8 cellular contexts compared by ENCODE assay signal in genomic region chr19:41397086-41398041, GRCh38. TPM values are rescaled to one million over a fixed set of nuclear protein-coding genes. Genes with fewer than 3 reads are reported as not detected.
DNase-seq lines count a peak whose midpoint lies in the region; ATAC-seq, FAIRE-seq and TF ChIP-seq lines count a peak whose summit lies in the region.

Gene BCKDHA, plus strand, starts transcription at chr19:41397818. Its CDS starts 10 bp downstream, at chr19:41397828.
Gene EXOSC5, minus strand, starts transcription at chr19:41397359. Its CDS starts 31 bp downstream, at chr19:41397328.

- peak; percentile 88 for ATAC-seq in HG02852 (IDR thresholded peaks at IDR 0.05; ENCODE audit: unreplicated experiment)

- H2AFZ ChIP-seq in trophoblast cell (ENCODE audit: insufficient read depth, low read length, poor library complexity) = peak within 1 kb of the TSS; percentile 95

- peak within 1 kb of the TSS; percentile 89 for H3K14ac ChIP-seq in trophoblast cell (ENCODE audit: low read length)

- H3K4ac ChIP-seq in trophoblast cell (ENCODE audit: low read depth, low read length) = peak within 1 kb of the TSS; percentile 93

- H2BK12ac ChIP-seq in trophoblast cell (ENCODE audit: low read length) = no peak within 1 kb of the TSS

- in situ Hi-C loops in transverse colon (cut with MboI; ENCODE audit: low pct_ligation_motif_present in 1 of 4, low pct_unique_long_range_greater_than_20kb in 1 of 4, low sequenced_read_pairs in 3 of 4) = no loop called here

- peak within 1 kb of the TSS; percentile 43 for H2AK5ac ChIP-seq in trophoblast cell (ENCODE audit: low read length)

- H3K4me3 ChIP-seq in adrenal gland = peak within 1 kb of the TSS; percentile 34 to 95 (median 73)
- H3K4me3 ChIP-seq in trophoblast cell (ENCODE audit: low read depth, low read length) = peak within 1 kb of the TSS; percentile 95
- H3K4me3 ChIP-seq in transverse colon = peak within 1 kb of the TSS; percentile 82 to 100 (median 94)

- no peak for TF ChIP-seq EP300 in transverse colon (IDR thresholded peaks at IDR 0.05; ENCODE audit: low read depth)

- WGBS in adrenal gland, 4 donors = 0 to 1% (median 1%) methylated on average over 21 to 50 of the region's 50 CpGs
- no CpG with 5 or more reads among the region's 50 CpGs for WGBS in trophoblast cell (ENCODE audit: extremely low coverage, insufficient coverage, insufficient read length)
- 0% methylated on average over 5 to 46 of the region's 50 CpGs for WGBS in transverse colon (ENCODE audit: low coverage in 1 of 2), 2 donors

- H3K9ac ChIP-seq in trophoblast cell (ENCODE audit: low read length) = peak within 1 kb of the TSS; percentile 99

- no peak within 1 kb of the TSS for H3K23ac ChIP-seq in trophoblast cell (ENCODE audit: low read length)

- intact Hi-C loops in adrenal gland (cut with DNase I) (no loop called here), cardiac septum (cut with DNase I) (loop anchor here (2.0 to 5.0 kb wide), 2 partner anchors 35 to 41 kb away; partner anchors contain the start of genes B9D2 and DMAC2), transverse colon (cut with DNase I; ENCODE audit: low total_unique reads) (no loop called here)

- H3K4me1 ChIP-seq in adrenal gland (replicated peaks in 1 of 2) (peaks cover 20 to 30% of the 10 kb centered on the region in 2 donors), trophoblast cell (ENCODE audit: control insufficient read depth in 1 of 2, insufficient read depth in 2 of 2, low read length in 2 of 2) (peaks cover 3% of the 10 kb centered on the region in 2 experiments), transverse colon (peaks cover 5 to 34% (median 21%) of the 10 kb centered on the region in 4 donors)

- H3K79me1 ChIP-seq in trophoblast cell (ENCODE audit: low read length) = peaks cover 4% of the 10 kb centered on the region

- peak within 1 kb of the TSS; percentile 95 for H4K8ac ChIP-seq in trophoblast cell (ENCODE audit: low read depth, low read length)

- H3K18ac ChIP-seq in trophoblast cell (ENCODE audit: low read length) = peak within 1 kb of the TSS; percentile 93

- TF ChIP-seq CTCF in adrenal gland (IDR thresholded peaks at IDR 0.05) (peak in 1 of 6 experiments; percentile 18), transverse colon (IDR thresholded peaks at IDR 0.05) (peak in 1 of 5 experiments; percentile 24)

- peak; percentile 100 for FAIRE-seq in GM12892 (lab: Jason Lieb, UNC)

- H3K36me3 ChIP-seq in adrenal gland (replicated peaks in 1 of 2) (no peaks in the 10 kb centered on the region), trophoblast cell (ENCODE audit: control insufficient read depth in 1 of 2, insufficient read depth in 2 of 2, low read length in 2 of 2) (no peaks in the 10 kb centered on the region), transverse colon (no peaks in the 10 kb centered on the region)

- peaks cover 5% of the 10 kb centered on the region for H3K79me2 ChIP-seq in trophoblast cell (ENCODE audit: control insufficient read depth, insufficient read depth, low read length, poor library complexity)

- peak within 1 kb of the TSS; percentile 74 for H4K12ac ChIP-seq in trophoblast cell (ENCODE audit: low read depth, low read length)

- H3K27me3 ChIP-seq in adrenal gland (no peaks in the 10 kb centered on the region), trophoblast cell (ENCODE audit: insufficient read depth, low read length) (no peaks in the 10 kb centered on the region), transverse colon (no peaks in the 10 kb centered on the region)

- H4K91ac ChIP-seq in trophoblast cell (ENCODE audit: low read depth, low read length) = peak within 1 kb of the TSS; percentile 75

- TF ChIP-seq POLR2A in GM12892 (IDR thresholded peaks at IDR 0.05; ENCODE audit: low read depth, low read length) (peak; percentile 64; the same call in 1 of the 2 replicates), adrenal gland (IDR thresholded peaks at IDR 0.05) (peak in 1 of 2 donors; percentile 43), transverse colon (IDR thresholded peaks at IDR 0.05) (peak; percentile 57)

- H3K27ac ChIP-seq in adrenal gland (peak within 1 kb of the TSS; percentile 32 to 95 (median 82)), trophoblast cell (ENCODE audit: low read depth, low read length) (no peak within 1 kb of the TSS), transverse colon (peak within 1 kb of the TSS; percentile 83 to 93 (median 90))

- H3K4me2 ChIP-seq in trophoblast cell (ENCODE audit: low read length) = peak within 1 kb of the TSS; percentile 89

- DNase-seq in GM12892 (ENCODE audit: insufficient read length) = peak; percentile 92
- DNase-seq in NCI-H146 (lab: John Stamatoyannopoulos, UW) = peak; percentile 100
- DNase-seq in T-helper 1 cell = peak; percentile 99 to 100 (median 99)
- DNase-seq in adrenal gland = peak; percentile 99 to 100 (median 100)
- peak; percentile 100 for DNase-seq in cardiac septum (ENCODE audit: low spot score)
- DNase-seq in trophoblast cell = peak; percentile 100
- peak; percentile 99 for DNase-seq in transverse colon

- H3K9me3 ChIP-seq in adrenal gland (replicated peaks in 1 of 3) (no peaks in the 10 kb centered on the region), trophoblast cell (ENCODE audit: insufficient read depth, low read depth, low read length) (no peaks in the 10 kb centered on the region), transverse colon (no peaks in the 10 kb centered on the region)

- peak within 1 kb of the TSS; percentile 57 for H2BK120ac ChIP-seq in trophoblast cell (ENCODE audit: insufficient read depth, low read length, poor library complexity)

- H2BK5ac ChIP-seq in trophoblast cell (ENCODE audit: low read depth, low read length, poor library complexity) = peak within 1 kb of the TSS; percentile 20

RNA-seq across cellular contexts. Expression of gene BCKDHA, which starts in this region (rescaled TPM):
- 36.2 TPM for polyA plus RNA-seq in GM12892 (2012; ENCODE audit: missing spikeins)
- total RNA-seq in adrenal gland (100 to 1,000 TPM in 5 of 8 donors, 10 to 100 TPM in 3; 51.8 to 294 (median 116) TPM), cardiac septum (36.9 TPM), transverse colon (10 to 100 TPM; 12.0 to 29.9 (median 20.9) TPM)
- polyA plus RNA-seq in adrenal gland = 10 to 100 TPM; 17.6 to 44.3 (median 30.4) TPM
- polyA plus RNA-seq in trophoblast cell (2013) = 26.2 and 26.4 TPM in 2 replicates

RNA-seq across cellular contexts. Expression of gene EXOSC5, which starts in this region (rescaled TPM):
- 59.4 TPM for polyA plus RNA-seq in GM12892 (2012; ENCODE audit: missing spikeins)
- total RNA-seq in adrenal gland (10 to 100 TPM; 18.8 to 73.7 (median 28.9) TPM), cardiac septum (9.0 TPM), transverse colon (10 to 100 TPM in 3 of 4 donors, 1 to 10 TPM in 1; 4.0 to 20.6 (median 10.8) TPM)
- polyA plus RNA-seq in adrenal gland = 10 to 100 TPM in 2 of 3 donors, 1 to 10 TPM in 1; 4.2 to 38.7 (median 18.4) TPM
- polyA plus RNA-seq in trophoblast cell (2013) = 8.1 and 8.4 TPM in 2 replicates
